ENCODE assay signal across 12 cellular contexts in genomic region chr6:33634986-33635385, GRCh38. TPM values are rescaled to one million over a fixed set of nuclear protein-coding genes. Genes with fewer than 3 reads are reported as not detected.
DNase-seq lines count a peak whose midpoint lies in the region; ATAC-seq and TF ChIP-seq lines count a peak whose summit lies in the region.
"Had no signal": no experiment of that assay in that cellular context is flagged by ENCODE, and none has a peak within 500 bp of the region (broad histone marks: within the 10 kb centered on the region; RNA-seq: fewer than 3 reads in every experiment).

No MANE protein-coding gene starts in this region.

- ATAC-seq in stimulated activated naive CD8-positive, alpha-beta T cell treated with anti-CD3 and anti-CD28 coated beads, Interleukin-15, Interleukin-2, amounts not matched to agents 100 U/mL and 50 U/mL, for 24 hours: no peak
- no peak for ATAC-seq in activated B cell treated with CpG ODN at 0.5 μM for 24 hours (ENCODE audit: low read depth)
- no peak for ATAC-seq in memory B cell (ENCODE audit: low read depth)
- ATAC-seq in activated CD4-positive, CD25-positive, alpha-beta regulatory T cell treated with anti-CD3 and anti-CD28 coated beads, Interleukin-2, amount 50 U/mL, for 24 hours: no peak

- no peak overlapping the region for H3K27ac Mint-ChIP-seq in stimulated activated naive CD8-positive, alpha-beta T cell treated with anti-CD3 and anti-CD28 coated beads, Interleukin-15, Interleukin-2, amounts not matched to agents 100 ng/mL and 50 ng/mL, for 24 hours
- H3K27ac Mint-ChIP-seq in activated B cell treated with CpG ODN at 0.5 μM for 24 hours (no peak overlapping the region), memory B cell (peak overlapping the region; percentile 13), type B pancreatic cell (peak overlapping the region; percentile 93)

- H3K36me3 Mint-ChIP-seq in stimulated activated naive CD8-positive, alpha-beta T cell treated with anti-CD3 and anti-CD28 coated beads, Interleukin-15, Interleukin-2, amounts not matched to agents 100 ng/mL and 50 ng/mL, for 24 hours (ENCODE audit: low read depth): peaks cover 27% of the 10 kb centered on the region
- H3K36me3 Mint-ChIP-seq in activated B cell treated with CpG ODN at 0.5 μM for 24 hours (ENCODE audit: low read depth) (peaks cover 18% of the 10 kb centered on the region), memory B cell (peaks cover 12% of the 10 kb centered on the region), type B pancreatic cell (peaks cover 3% of the 10 kb centered on the region)

- no peaks in the 10 kb centered on the region; the same call in 1 of the 2 replicates for H3K36me3 ChIP-seq in HAP-1 (replicated peaks)
- H3K36me3 ChIP-seq: brain microvascular endothelial cell, gastrocnemius medialis had no signal

- H3K4me3 ChIP-seq in HAP-1: no peak overlapping the region

- POLR2A ChIA-PET in activated B cell treated with CpG ODN at 0.5 μM for 24 hours (lab: Charles Lee): interaction anchor here (1.0 to 1.4 kb wide), 2 partner anchors 8 to 38 kb away, joined by 3 read pairs; no protein-coding TSS in a partner anchor

- H3K9me3 ChIP-seq in HAP-1: no peaks in the 10 kb centered on the region
- H3K9me3 ChIP-seq: gastrocnemius medialis had no signal

- CTCF ChIA-PET in activated B cell treated with CpG ODN at 0.5 μM for 24 hours (lab: Charles Lee): no interaction called here

- no peaks in the 10 kb centered on the region for H3K27me3 ChIP-seq in HAP-1 (ENCODE audit: low read depth)
- H3K27me3 ChIP-seq: brain microvascular endothelial cell, gastrocnemius medialis had no signal

- TF ChIP-seq CTCF in activated B cell treated with CpG ODN at 0.5 μM for 24 hours (IDR thresholded peaks at IDR 0.05): no peak
- no peak for TF ChIP-seq CTCF in type B pancreatic cell (conservative IDR thresholded peaks at IDR 0.05)

- H3K4me3 Mint-ChIP-seq in stimulated activated naive CD8-positive, alpha-beta T cell treated with anti-CD3 and anti-CD28 coated beads, Interleukin-15, Interleukin-2, amounts not matched to agents 100 ng/mL and 50 ng/mL, for 24 hours: peak overlapping the region; percentile 9
- H3K4me3 Mint-ChIP-seq in activated B cell treated with CpG ODN at 0.5 μM for 24 hours: peak overlapping the region; percentile 35
- peak overlapping the region; percentile 39 for H3K4me3 Mint-ChIP-seq in memory B cell
- H3K4me3 Mint-ChIP-seq in type B pancreatic cell: peak overlapping the region; percentile 93

- H3K9me3 Mint-ChIP-seq in stimulated activated naive CD8-positive, alpha-beta T cell treated with anti-CD3 and anti-CD28 coated beads, Interleukin-15, Interleukin-2, amounts not matched to agents 100 ng/mL and 50 ng/mL, for 24 hours: no peaks in the 10 kb centered on the region
- H3K9me3 Mint-ChIP-seq in activated B cell treated with CpG ODN at 0.5 μM for 24 hours (no peaks in the 10 kb centered on the region), memory B cell (no peaks in the 10 kb centered on the region), type B pancreatic cell (no peaks in the 10 kb centered on the region)

- H3K4me1 Mint-ChIP-seq in stimulated activated naive CD8-positive, alpha-beta T cell treated with anti-CD3 and anti-CD28 coated beads, Interleukin-15, Interleukin-2, amounts not matched to agents 100 ng/mL and 50 ng/mL, for 24 hours (ENCODE audit: low read depth): peaks cover 41% of the 10 kb centered on the region
- peaks cover 53% of the 10 kb centered on the region for H3K4me1 Mint-ChIP-seq in activated B cell treated with CpG ODN at 0.5 μM for 24 hours
- H3K4me1 Mint-ChIP-seq in memory B cell: peaks cover 49% of the 10 kb centered on the region
- peaks cover 46% of the 10 kb centered on the region for H3K4me1 Mint-ChIP-seq in type B pancreatic cell (ENCODE audit: unreplicated experiment)

- no peaks in the 10 kb centered on the region for H3K27me3 Mint-ChIP-seq in stimulated activated naive CD8-positive, alpha-beta T cell treated with anti-CD3 and anti-CD28 coated beads, Interleukin-15, Interleukin-2, amounts not matched to agents 100 ng/mL and 50 ng/mL, for 24 hours
- H3K27me3 Mint-ChIP-seq in activated B cell treated with CpG ODN at 0.5 μM for 24 hours (no peaks in the 10 kb centered on the region), memory B cell (no peaks in the 10 kb centered on the region), type B pancreatic cell (peaks cover 16% of the 10 kb centered on the region)

- in situ Hi-C loops in HAP-1 (cut with MboI; ENCODE audit: low sequenced_read_pairs): no loop called here

- H3K4me1 ChIP-seq in HAP-1: peaks cover 11% of the 10 kb centered on the region

- intact Hi-C loops in activated B cell treated with CpG ODN at 0.5 μM for 24 hours (cut with micrococcal nuclease): no loop called here

- DNase-seq in stimulated activated naive CD8-positive, alpha-beta T cell treated with anti-CD3 and anti-CD28 coated beads, Interleukin-15, Interleukin-2, amounts not matched to agents 100 U/mL and 50 U/mL, for 24 hours: no peak
- DNase-seq in activated B cell treated with CpG ODN at 0.5 μM for 24 hours (no peak), memory B cell (ENCODE audit: low spot score in 2 of 2) (no peak), type B pancreatic cell (ENCODE audit: extremely low spot score, unreplicated experiment) (no peak), AG20443 (ENCODE audit: low spot score) (no peak), HAP-1 (ENCODE audit: low spot score in 2 of 2) (no peak)
- DNase-seq: brain microvascular endothelial cell, gastrocnemius medialis, GDM1, NCI-H1694 treated with DMSO at 0.1 percent for 48 hours had no signal

RNA-seq across cellular contexts. Expression of gene ITPR3, which starts 13.9 kb away (rescaled TPM):
- total RNA-seq in activated B cell treated with CpG ODN at 0.5 μM for 24 hours: 31.7 and 35.5 TPM in 2 replicates
- total RNA-seq in type B pancreatic cell (ENCODE audit: low replicate concordance): 24.6 and 56.1 TPM in 2 replicates

RNA-seq across cellular contexts. Expression of gene BAK1, which starts 54.9 kb away (rescaled TPM):
- total RNA-seq in activated B cell treated with CpG ODN at 0.5 μM for 24 hours: 29.5 and 29.6 TPM in 2 replicates
- 27.3 and 37.0 TPM in 2 replicates for total RNA-seq in type B pancreatic cell (ENCODE audit: low replicate concordance)

Comparison
In these comparisons a context has a peak if more than half of its experiments do, and no peak if none do; other contexts are left out.
1. H3K27ac Mint-ChIP-seq: peak in memory B cell (single experiment) and type B pancreatic cell (single experiment); none in stimulated activated naive CD8-positive, alpha-beta T cell treated with anti-CD3 and anti-CD28 coated beads, Interleukin-15, Interleukin-2, amounts not matched to agents 100 ng/mL and 50 ng/mL, for 24 hours (single experiment) and activated B cell treated with CpG ODN at 0.5 μM for 24 hours (single experiment).
2. H3K4me3 Mint-ChIP-seq: peak in every context shown above with its lines; median percentile 93 in type B pancreatic cell; 39 in memory B cell; 35 in activated B cell treated with CpG ODN at 0.5 μM for 24 hours; 9 in stimulated activated naive CD8-positive, alpha-beta T cell treated with anti-CD3 and anti-CD28 coated beads, Interleukin-15, Interleukin-2, amounts not matched to agents 100 ng/mL and 50 ng/mL, for 24 hours.